Comparison of ENCODE assay signal across 13 cellular contexts in genomic region chr1:93804412-93804811, GRCh38.
A peak's percentile ranks its signal among the peaks of the same experiment; 100 is the strongest.
DNase-seq lines count a peak whose midpoint lies in the region; ATAC-seq, FAIRE-seq and TF ChIP-seq lines count a peak whose summit lies in the region.
"Had no signal": no experiment of that assay in that cellular context is flagged by ENCODE, and none has a peak within 500 bp of the region (broad histone marks: within the 10 kb centered on the region; RNA-seq: fewer than 3 reads in every experiment).

No MANE protein-coding gene starts in this region.

- intact Hi-C loops in ovary (cut with DNase I) = no loop called here

- no peaks in the 10 kb centered on the region for H3K27me3 Mint-ChIP-seq in chondrocyte (ENCODE audit: low read depth)
- H3K27me3 Mint-ChIP-seq in activated naive CD4-positive, alpha-beta T cell treated with anti-CD3 and anti-CD28 coated beads, Interleukin-2, amount 10 ng/mL, durations not matched to agents 7 days and 5 days = peaks cover 10% of the 10 kb centered on the region
- H3K27me3 Mint-ChIP-seq: B cell; central memory CD8-positive, alpha-beta T cell had no signal

- 29 to 46% (median 31%) methylated on average over 3 of the region's 3 CpGs for WGBS in ovary, 3 donors

- peaks cover 27% of the 10 kb centered on the region for H3K4me1 Mint-ChIP-seq in chondrocyte (ENCODE audit: low read depth)
- H3K4me1 Mint-ChIP-seq in activated naive CD4-positive, alpha-beta T cell treated with anti-CD3 and anti-CD28 coated beads, Interleukin-2, amount 10 ng/mL, durations not matched to agents 7 days and 5 days = no peaks in the 10 kb centered on the region
- H3K4me1 Mint-ChIP-seq: B cell; central memory CD8-positive, alpha-beta T cell had no signal

- DNase-seq in NCI-H226 (peak; percentile 84), chondrocyte (ENCODE audit: low spot score) (no peak), left lobe of liver (ENCODE audit: low spot score) (no peak), mesenteric fat pad (ENCODE audit: low spot score) (no peak), ovary (no peak)
- no peak for DNase-seq in activated naive CD4-positive, alpha-beta T cell treated with anti-CD3 and anti-CD28 coated beads, Interleukin-2, amount 10 ng/mL, durations not matched to agents 7 days and 5 days
- DNase-seq: activated CD4-positive, CD25-positive, alpha-beta regulatory T cell treated with anti-CD3 and anti-CD28 coated beads, Interleukin-2, amount 50 U/mL, for 72 hours; NCI-H526; stimulated activated CD4-positive, alpha-beta T cell treated with anti-CD3 and anti-CD28 coated beads, Interleukin-4, amount 100 ng/mL, for 4 hours had no signal

- H3K9me3 ChIP-seq in ovary = no peaks in the 10 kb centered on the region

- TF ChIP-seq CTCF in chondrocyte (IDR thresholded peaks at IDR 0.05) = no peak
- no peak for TF ChIP-seq CTCF in ovary (IDR thresholded peaks at IDR 0.05)

- no peak overlapping the region for H3K27ac ChIP-seq in ovary

- TF ChIP-seq POLR2A in ovary (IDR thresholded peaks at IDR 0.05) = no peak

- no peak for TF ChIP-seq EP300 in ovary (IDR thresholded peaks at IDR 0.05)

- H3K4me3 Mint-ChIP-seq in chondrocyte (ENCODE audit: unreplicated experiment) = no peak overlapping the region
- H3K4me3 Mint-ChIP-seq in activated naive CD4-positive, alpha-beta T cell treated with anti-CD3 and anti-CD28 coated beads, Interleukin-2, amount 10 ng/mL, durations not matched to agents 7 days and 5 days = no peak overlapping the region
- H3K4me3 Mint-ChIP-seq: B cell; central memory CD8-positive, alpha-beta T cell had no signal

- FAIRE-seq in A204.1 (lab: Jason Lieb, UNC) = peak; percentile 29

- no peaks in the 10 kb centered on the region for H3K27me3 ChIP-seq in ovary

- peaks cover 9% of the 10 kb centered on the region for H3K36me3 Mint-ChIP-seq in chondrocyte (ENCODE audit: low read depth)
- H3K36me3 Mint-ChIP-seq in activated naive CD4-positive, alpha-beta T cell treated with anti-CD3 and anti-CD28 coated beads, Interleukin-2, amount 10 ng/mL, durations not matched to agents 7 days and 5 days = no peaks in the 10 kb centered on the region

- no peaks in the 10 kb centered on the region for H3K36me3 ChIP-seq in ovary

- no peak overlapping the region for H3K4me3 ChIP-seq in ovary

- peaks cover 14% of the 10 kb centered on the region for H3K9me3 Mint-ChIP-seq in chondrocyte (ENCODE audit: low read depth)
- no peaks in the 10 kb centered on the region for H3K9me3 Mint-ChIP-seq in activated naive CD4-positive, alpha-beta T cell treated with anti-CD3 and anti-CD28 coated beads, Interleukin-2, amount 10 ng/mL, durations not matched to agents 7 days and 5 days
- H3K9me3 Mint-ChIP-seq: central memory CD8-positive, alpha-beta T cell had no signal

- CTCF ChIA-PET in activated naive CD4-positive, alpha-beta T cell treated with anti-CD3 and anti-CD28 coated beads, Interleukin-2, amount 10 ng/mL, durations not matched to agents 7 days and 5 days (lab: Charles Lee) = interaction anchor here (0.8 to 0.9 kb wide), 2 partner anchors 10 to 175 kb away, joined by 3 read pairs; no protein-coding TSS in a partner anchor

- no peaks in the 10 kb centered on the region for H3K4me1 ChIP-seq in ovary (ENCODE audit: insufficient read depth)

- H3K27ac Mint-ChIP-seq in chondrocyte (ENCODE audit: unreplicated experiment) = peak overlapping the region; percentile 37
- H3K27ac Mint-ChIP-seq in activated naive CD4-positive, alpha-beta T cell treated with anti-CD3 and anti-CD28 coated beads, Interleukin-2, amount 10 ng/mL, durations not matched to agents 7 days and 5 days = no peak overlapping the region
- H3K27ac Mint-ChIP-seq: B cell had no signal

- ATAC-seq in left lobe of liver = peak; percentile 51
- ATAC-seq in HG03139 (IDR thresholded peaks at IDR 0.05; ENCODE audit: unreplicated experiment) = no peak
